8 cellular contexts compared by ENCODE assay signal in the genomic region with DNA sequence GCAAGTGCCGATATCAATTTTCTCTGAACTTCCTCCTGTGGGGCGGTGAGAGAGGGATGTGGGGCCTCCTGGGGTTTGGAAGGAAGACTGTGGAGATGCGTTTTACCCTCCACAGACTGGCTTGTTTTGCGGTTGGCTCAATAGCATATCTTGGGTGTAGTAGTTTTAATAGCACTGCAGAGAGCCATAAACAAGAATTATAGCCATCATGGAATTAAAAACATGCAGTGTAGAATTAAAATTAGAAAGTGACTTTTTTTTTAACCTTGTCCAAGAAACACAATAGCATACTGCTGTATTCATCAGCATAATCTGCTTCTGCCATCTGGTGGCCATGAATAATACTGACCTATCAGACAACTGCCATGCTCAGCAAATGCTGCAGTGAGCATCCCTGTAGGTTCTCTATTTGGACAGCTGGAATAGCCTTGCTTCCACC. TPM values are rescaled to one million over a fixed set of nuclear protein-coding genes. Genes with fewer than 3 reads are reported as not detected.
DNase-seq lines count a peak whose midpoint lies in the region; ATAC-seq and TF ChIP-seq lines count a peak whose summit lies in the region.

No MANE protein-coding gene starts in this region.

- peak; percentile 68 for TF ChIP-seq CTCF in 22Rv1 (IDR thresholded peaks at IDR 0.05)
- peak; percentile 57 for TF ChIP-seq CTCF in fibroblast of pulmonary artery (IDR thresholded peaks at IDR 0.05; ENCODE audit: low read length, missing control alignments)

- peak; percentile 57 for ATAC-seq in HG03025 (IDR thresholded peaks at IDR 0.05; ENCODE audit: low FRiP score, unreplicated experiment)

- H3K4me3 ChIP-seq in fibroblast of pulmonary artery (replicated peaks; ENCODE audit: low read depth, low read length) = no peak overlapping the region

- DNase-seq in GM04504 (ENCODE audit: low read depth) (peak; percentile 62), NCI-H446 (lab: John Stamatoyannopoulos, UW) (peak; percentile 11 to 52), fibroblast of pulmonary artery (ENCODE audit: low read depth) (peak; percentile 72), occipital lobe (lab: John Stamatoyannopoulos, UW) (peak; percentile 2), mesenteric fat pad (ENCODE audit: low spot score) (no peak)
- peak; percentile 20 for DNase-seq in activated CD4-positive, alpha-beta T cell treated with anti-CD3 and anti-CD28 coated beads, Interleukin-2, amount 50 U/mL, for 48 hours

- H3K27ac ChIP-seq in 22Rv1 = no peak overlapping the region

RNA-seq across cellular contexts. Expression of a gene that starts 47.3 kb away (rescaled TPM):
- total RNA-seq in occipital lobe = 5.6 TPM
- total RNA-seq in mesenteric fat pad = 15.4 TPM
